In genomic region chr6:143555582-143555981, GRCh38 we compare ENCODE assay signal across 17 cellular contexts. TPM values are rescaled to one million over a fixed set of nuclear protein-coding genes. Genes with fewer than 3 reads are reported as not detected.
DNase-seq lines count a peak whose midpoint lies in the region; ATAC-seq and TF ChIP-seq lines count a peak whose summit lies in the region.
"Had no signal": no experiment of that assay in that cellular context is flagged by ENCODE, and none has a peak within 500 bp of the region (broad histone marks: within the 10 kb centered on the region; RNA-seq: fewer than 3 reads in every experiment).

No MANE protein-coding gene starts in this region.

- peaks cover 12% of the 10 kb centered on the region for H3K4me1 ChIP-seq in CD8-positive, alpha-beta T cell (ENCODE audit: insufficient read depth, low read length)
- peaks cover 14% of the 10 kb centered on the region for H3K4me1 ChIP-seq in mesendoderm (ENCODE audit: control insufficient read depth, low read depth, low read length)
- H3K4me1 ChIP-seq in GM23338 (ENCODE audit: insufficient read depth), result no peaks in the 10 kb centered on the region
- H3K4me1 ChIP-seq: colonic mucosa, sigmoid colon, tibial nerve had no signal

- no peak overlapping the region for H4K5ac ChIP-seq in mesendoderm (ENCODE audit: low read length)

- no peaks in the 10 kb centered on the region for H3K79me1 ChIP-seq in mesendoderm (ENCODE audit: low read length)

- no peak overlapping the region for H2AK5ac ChIP-seq in mesendoderm (ENCODE audit: low read length)

- H3K9me2 ChIP-seq in GM23338 (ENCODE audit: insufficient read depth), result no peaks in the 10 kb centered on the region

- H2BK120ac ChIP-seq in mesendoderm (ENCODE audit: low read depth, low read length), result no peak overlapping the region

- H3K18ac ChIP-seq in mesendoderm (ENCODE audit: low read length), result peak overlapping the region; percentile 96

- H3K56ac ChIP-seq in mesendoderm (ENCODE audit: low read length), result no peak overlapping the region

- WGBS in mesendoderm (ENCODE audit: extremely low coverage, insufficient coverage, low lambda C conversion rate), result no CpG with 5 or more reads among the region's 3 CpGs

- H3K4ac ChIP-seq in mesendoderm (ENCODE audit: low read depth, low read length), result no peak overlapping the region

- H3K27ac Mint-ChIP-seq in CD8-positive, alpha-beta T cell, result peak overlapping the region; percentile 82
- H3K27ac Mint-ChIP-seq in Calu3 (ENCODE audit: unreplicated experiment) (no peak overlapping the region), GM23338 (no peak overlapping the region)
- no peak overlapping the region for H3K27ac Mint-ChIP-seq in activated CD8-positive, alpha-beta T cell treated with anti-CD3 and anti-CD28 coated beads, Interleukin-2, amount 10 ng/mL, durations not matched to agents 7 days and 5 days
- H3K27ac Mint-ChIP-seq: memory B cell had no signal

- H3K9me3 ChIP-seq in CD8-positive, alpha-beta T cell (ENCODE audit: low read length), result no peaks in the 10 kb centered on the region
- H3K9me3 ChIP-seq: colonic mucosa, sigmoid colon, tibial nerve had no signal

- H4K8ac ChIP-seq in mesendoderm (ENCODE audit: low read depth, low read length), result no peak overlapping the region

- peaks cover 60% of the 10 kb centered on the region for H3K4me1 Mint-ChIP-seq in CD8-positive, alpha-beta T cell (ENCODE audit: low read depth)
- H3K4me1 Mint-ChIP-seq in Calu3 (ENCODE audit: low read depth, unreplicated experiment) (peaks cover 26% of the 10 kb centered on the region), GM23338 (no peaks in the 10 kb centered on the region; the same call in 2 of the 3 replicates)
- H3K4me1 Mint-ChIP-seq in activated CD8-positive, alpha-beta T cell treated with anti-CD3 and anti-CD28 coated beads, Interleukin-2, amount 10 ng/mL, durations not matched to agents 7 days and 5 days (ENCODE audit: low read depth), result peaks cover 42% of the 10 kb centered on the region

- ATAC-seq in CD8-positive, alpha-beta T cell, result peak; percentile 47
- ATAC-seq in activated CD8-positive, alpha-beta T cell treated with anti-CD3 and anti-CD28 coated beads, Interleukin-2, amount 10 ng/mL, durations not matched to agents 7 days and 5 days, result no peak
- ATAC-seq in GM23338, result no peak

- no peak for DNase-seq in CD8-positive, alpha-beta T cell
- DNase-seq in Calu3 (no peak), mesendoderm (peak; percentile 65), GM23338 (ENCODE audit: low spot score) (no peak), activated gamma-delta T cell (lab: John Stamatoyannopoulos, UW) (no peak), RWPE1 (ENCODE audit: low spot score) (no peak)
- no peak for DNase-seq in activated CD8-positive, alpha-beta T cell treated with anti-CD3 and anti-CD28 coated beads, Interleukin-2, amount 10 ng/mL, durations not matched to agents 7 days and 5 days
- DNase-seq: activated CD8-positive, alpha-beta memory T cell treated with anti-CD3 and anti-CD28 coated beads, Interleukin-2, amount 50 U/mL, for 48 hours; aorta; colonic mucosa; NCI-H1694; NCI-H510A; nucleus accumbens; sigmoid colon; stimulated activated CD4-positive, alpha-beta T cell treated with anti-CD3 and anti-CD28 coated beads, Interleukin-4, amount 100 ng/mL, for 1 hour had no signal

- H3K36me3 ChIP-seq in CD8-positive, alpha-beta T cell (ENCODE audit: insufficient read depth, low read length), result no peaks in the 10 kb centered on the region
- H3K36me3 ChIP-seq in mesendoderm (ENCODE audit: control insufficient read depth, insufficient read depth, low read length), result no peaks in the 10 kb centered on the region
- no peaks in the 10 kb centered on the region for H3K36me3 ChIP-seq in GM23338 (ENCODE audit: insufficient read depth)
- H3K36me3 ChIP-seq: colonic mucosa, sigmoid colon, tibial nerve had no signal

- H3K79me2 ChIP-seq in mesendoderm (ENCODE audit: control insufficient read depth, insufficient read depth, low read length) (no peaks in the 10 kb centered on the region), GM23338 (replicated peaks; ENCODE audit: insufficient read depth) (no peaks in the 10 kb centered on the region)

- peak overlapping the region; percentile 74 for H3K4me3 Mint-ChIP-seq in CD8-positive, alpha-beta T cell
- H3K4me3 Mint-ChIP-seq in Calu3 (ENCODE audit: low read depth, unreplicated experiment) (peak overlapping the region; percentile 42), GM23338 (no peak overlapping the region)
- peak overlapping the region; percentile 9 for H3K4me3 Mint-ChIP-seq in activated CD8-positive, alpha-beta T cell treated with anti-CD3 and anti-CD28 coated beads, Interleukin-2, amount 10 ng/mL, durations not matched to agents 7 days and 5 days
- H3K4me3 Mint-ChIP-seq: memory B cell had no signal

- H3F3A ChIP-seq in GM23338 (replicated peaks; ENCODE audit: low read depth), result no peaks in the 10 kb centered on the region

- no TSS peak for BruUV-seq in Calu3 (replicated peaks; lab: Mats Ljungman, UMichigan)

- H3K9ac ChIP-seq in mesendoderm (ENCODE audit: low read length), result no peak overlapping the region

- no peak overlapping the region for H3K4me3 ChIP-seq in CD8-positive, alpha-beta T cell (ENCODE audit: low read depth, low read length)
- H3K4me3 ChIP-seq in mesendoderm (ENCODE audit: low read length), result no peak overlapping the region
- no peak overlapping the region for H3K4me3 ChIP-seq in GM23338
- H3K4me3 ChIP-seq: colonic mucosa, sigmoid colon, tibial nerve had no signal

- no peaks in the 10 kb centered on the region for H3K27me3 ChIP-seq in CD8-positive, alpha-beta T cell (ENCODE audit: insufficient read depth, low read length)
- H3K27me3 ChIP-seq in mesendoderm (ENCODE audit: insufficient read depth, low read length, poor library complexity) (no peaks in the 10 kb centered on the region), GM23338 (ENCODE audit: insufficient read depth) (no peaks in the 10 kb centered on the region)
- H3K27me3 ChIP-seq: colonic mucosa, sigmoid colon, tibial nerve had no signal

- H2AFZ ChIP-seq in GM23338, result no peak overlapping the region

- POLR2A ChIA-PET in CD8-positive, alpha-beta T cell (lab: Charles Lee), result interaction anchor here (0.7 to 1.4 kb wide), 6 partner anchors 16 to 1652 kb away, joined by 3 to 6 read pairs (median 3); no protein-coding TSS in a partner anchor
- POLR2A ChIA-PET in activated CD8-positive, alpha-beta T cell treated with anti-CD3 and anti-CD28 coated beads, Interleukin-2, amount 10 ng/mL, durations not matched to agents 7 days and 5 days (lab: Charles Lee), result no interaction called here
- POLR2A ChIA-PET in RWPE1 (lab: Yijun Ruan, JAX; ENCODE audit: low non-redundant PET), result no interaction called here

- TF ChIP-seq CTCF in CD8-positive, alpha-beta T cell (IDR thresholded peaks at IDR 0.05), result no peak
- no peak for TF ChIP-seq CTCF in Calu3 (IDR thresholded peaks at IDR 0.05; ENCODE audit: unreplicated experiment)
- TF ChIP-seq CTCF in GM23338 (conservative IDR thresholded peaks at IDR 0.05; ENCODE audit: low read depth in 2 of 2), result no peak
- TF ChIP-seq CTCF in RWPE1 (conservative IDR thresholded peaks at IDR 0.05; ENCODE audit: low read depth), result no peak

- H3K23ac ChIP-seq in mesendoderm (ENCODE audit: low read length), result no peak overlapping the region

- H4K20me1 ChIP-seq in GM23338 (replicated peaks; ENCODE audit: insufficient read depth), result no peaks in the 10 kb centered on the region

- no peak overlapping the region for H3K4me2 ChIP-seq in mesendoderm (ENCODE audit: low read length)
- no peak overlapping the region for H3K4me2 ChIP-seq in GM23338

- H3K27me3 Mint-ChIP-seq in CD8-positive, alpha-beta T cell (ENCODE audit: low read depth), result no peaks in the 10 kb centered on the region
- H3K27me3 Mint-ChIP-seq in Calu3 (ENCODE audit: unreplicated experiment) (no peaks in the 10 kb centered on the region), GM23338 (ENCODE audit: insufficient read depth, low read depth, poor library complexity) (peaks cover under 1% of the 10 kb centered on the region)
- no peaks in the 10 kb centered on the region for H3K27me3 Mint-ChIP-seq in activated CD8-positive, alpha-beta T cell treated with anti-CD3 and anti-CD28 coated beads, Interleukin-2, amount 10 ng/mL, durations not matched to agents 7 days and 5 days (ENCODE audit: low read depth)
- H3K27me3 Mint-ChIP-seq: memory B cell had no signal

- no peaks in the 10 kb centered on the region for H3K36me3 Mint-ChIP-seq in CD8-positive, alpha-beta T cell
- H3K36me3 Mint-ChIP-seq in Calu3 (ENCODE audit: insufficient read depth, unreplicated experiment), result no peaks in the 10 kb centered on the region
- H3K36me3 Mint-ChIP-seq in activated CD8-positive, alpha-beta T cell treated with anti-CD3 and anti-CD28 coated beads, Interleukin-2, amount 10 ng/mL, durations not matched to agents 7 days and 5 days (ENCODE audit: low read depth), result peaks cover 3% of the 10 kb centered on the region
- H3K36me3 Mint-ChIP-seq in GM23338 (ENCODE audit: low read depth), result no peaks in the 10 kb centered on the region
- H3K36me3 Mint-ChIP-seq: memory B cell had no signal

- CTCF ChIA-PET in CD8-positive, alpha-beta T cell (lab: Charles Lee), result interaction anchor here (1.1 kb wide), 2 partner anchors 12 to 26 kb away, joined by 3 to 4 read pairs; no protein-coding TSS in a partner anchor
- CTCF ChIA-PET in Calu3 (lab: Charles Lee) (interaction anchor here (0.7 kb wide), 1 partner anchor 175 kb away, joined by 3 read pairs; no protein-coding TSS in a partner anchor), RWPE1 (lab: Yijun Ruan, JAX) (interaction anchor here (1.3 kb wide), 1 partner anchor 20 kb away, joined by 5 read pairs; no protein-coding TSS in a partner anchor)
- CTCF ChIA-PET in activated CD8-positive, alpha-beta T cell treated with anti-CD3 and anti-CD28 coated beads, Interleukin-2, amount 10 ng/mL, durations not matched to agents 7 days and 5 days (lab: Charles Lee), result interaction anchor here (1.0 to 1.7 kb wide), 4 partner anchors 12 to 43 kb away, joined by 3 to 10 read pairs (median 4); no protein-coding TSS in a partner anchor

- H2BK5ac ChIP-seq in mesendoderm (ENCODE audit: low read length), result no peak overlapping the region

- intact Hi-C loops in CD8-positive, alpha-beta T cell (cut with DNase I, micrococcal nuclease), result no loop called here
- intact Hi-C loops in Calu3 (cut with micrococcal nuclease; ENCODE audit: unreplicated experiment), result no loop called here

- H2BK15ac ChIP-seq in mesendoderm (replicated peaks; ENCODE audit: low read depth), result no peak overlapping the region

- H3K9me3 Mint-ChIP-seq in CD8-positive, alpha-beta T cell, result no peaks in the 10 kb centered on the region
- H3K9me3 Mint-ChIP-seq in Calu3 (ENCODE audit: low read depth, unreplicated experiment) (no peaks in the 10 kb centered on the region), GM23338 (no peaks in the 10 kb centered on the region)
- no peaks in the 10 kb centered on the region for H3K9me3 Mint-ChIP-seq in activated CD8-positive, alpha-beta T cell treated with anti-CD3 and anti-CD28 coated beads, Interleukin-2, amount 10 ng/mL, durations not matched to agents 7 days and 5 days (ENCODE audit: insufficient read depth)
- H3K9me3 Mint-ChIP-seq: memory B cell had no signal

- H3K27ac ChIP-seq in CD8-positive, alpha-beta T cell (ENCODE audit: low read depth, low read length), result no peak overlapping the region
- H3K27ac ChIP-seq in mesendoderm (ENCODE audit: low read depth, low read length), result no peak overlapping the region
- H3K27ac ChIP-seq in GM23338 (ENCODE audit: low read depth), result no peak overlapping the region
- no peak overlapping the region for H3K27ac ChIP-seq in RWPE1
- H3K27ac ChIP-seq: colonic mucosa, sigmoid colon, tibial nerve had no signal

RNA-seq across cellular contexts. Expression of gene FUCA2, which starts 44.1 kb away (rescaled TPM):
- total RNA-seq in CD8-positive, alpha-beta T cell, result 1 to 10 TPM; 1.6 to 2.2 TPM
- 45.5 and 53.7 TPM in 2 replicates for total RNA-seq in Calu3 (2022)
- total RNA-seq in activated CD8-positive, alpha-beta T cell treated with anti-CD3 and anti-CD28 coated beads, Interleukin-2, amount 10 ng/mL, durations not matched to agents 7 days and 5 days, result 10 to 100 TPM; 10.7 to 13.8 TPM
- polyA plus RNA-seq in mesendoderm (2013, experiment 1 of 2), result 29.0 TPM
- 30.0 TPM for polyA plus RNA-seq in mesendoderm (2013, experiment 2 of 2)
- total RNA-seq in GM23338 (2014; rRNA removed; shearing (Covaris generic)), result 33.4 and 43.1 TPM in 2 replicates
- 30.0 and 31.8 TPM in 2 replicates for polyA plus RNA-seq in GM23338 (2016; fragmentation: Nextera tagmentation; extraction: Ambion mirVana)
